14 cellular contexts compared by ENCODE assay signal in genomic region chr12:70691018-70691672, GRCh38. TPM values are rescaled to one million over a fixed set of nuclear protein-coding genes. Genes with fewer than 3 reads are reported as not detected.
DNase-seq lines count a peak whose midpoint lies in the region; ATAC-seq and TF ChIP-seq lines count a peak whose summit lies in the region.
"Had no signal": no experiment of that assay in that cellular context is flagged by ENCODE, and none has a peak within 500 bp of the region (broad histone marks: within the 10 kb centered on the region; RNA-seq: fewer than 3 reads in every experiment).

No MANE protein-coding gene starts in this region.

- H3K4me2 ChIP-seq in HCT116 (ENCODE audit: low read length) = no peak overlapping the region

- H3K27ac ChIP-seq in HCT116 (ENCODE audit: low read depth, low read length) (no peak overlapping the region), adipose tissue (ENCODE audit: low read depth, low read length) (peak overlapping the region; percentile 55), right cardiac atrium (ENCODE audit: low read length) (peak overlapping the region; percentile 66), skeletal muscle tissue (ENCODE audit: low read depth, low read length) (peak overlapping the region; percentile 18), gastroesophageal sphincter (no peak overlapping the region)
- H3K27ac ChIP-seq: ascending aorta, skin epidermis, tibial nerve had no signal

- no TSS peak for BruUV-seq in HCT116 (replicated peaks; lab: Mats Ljungman, UMichigan)

- POLR2A ChIA-PET in HCT116 (lab: Charles Lee) = no interaction called here

- H3K36me3 ChIP-seq in HCT116 (ENCODE audit: control insufficient read depth in 1 of 2, insufficient read depth in 2 of 2, low read length in 2 of 2) = no peaks in the 10 kb centered on the region
- H3K36me3 ChIP-seq in skeletal muscle tissue (ENCODE audit: control insufficient read depth in 3 of 3, insufficient read depth in 3 of 3, low read length in 3 of 3) = no peaks in the 10 kb centered on the region
- H3K36me3 ChIP-seq in HAP-1 (replicated peaks) = no peaks in the 10 kb centered on the region
- no peaks in the 10 kb centered on the region for H3K36me3 ChIP-seq in gastroesophageal sphincter
- H3K36me3 ChIP-seq: ascending aorta, tibial nerve had no signal

- no peak for TF ChIP-seq RAD21 in HCT116 (IDR thresholded peaks at IDR 0.05; ENCODE audit: low read depth)

- H3K9me3 ChIP-seq in HCT116 (ENCODE audit: control insufficient read depth in 1 of 2, insufficient read depth in 1 of 2, low read depth in 1 of 2, low read length in 2 of 2) = no peaks in the 10 kb centered on the region
- no peaks in the 10 kb centered on the region for H3K9me3 ChIP-seq in right cardiac atrium (ENCODE audit: control insufficient read depth, low read length)
- no peaks in the 10 kb centered on the region for H3K9me3 ChIP-seq in skeletal muscle tissue (ENCODE audit: control insufficient read depth in 3 of 3, low read length in 3 of 3)
- H3K9me3 ChIP-seq in HAP-1 = no peaks in the 10 kb centered on the region
- H3K9me3 ChIP-seq in gastroesophageal sphincter = no peaks in the 10 kb centered on the region
- H3K9me3 ChIP-seq: ascending aorta, tibial nerve had no signal

- no peak for TF ChIP-seq EP300 in gastroesophageal sphincter (IDR thresholded peaks at IDR 0.05)

- H3K4me1 ChIP-seq in HCT116 (ENCODE audit: control insufficient read depth in 1 of 2, insufficient read depth in 2 of 2, low read length in 2 of 2) = peaks cover 0 to 7% of the 10 kb centered on the region in 2 experiments; a peak in 1 of 4 replicates
- no peaks in the 10 kb centered on the region for H3K4me1 ChIP-seq in right cardiac atrium (ENCODE audit: control insufficient read depth, insufficient read depth, low read length)
- no peaks in the 10 kb centered on the region for H3K4me1 ChIP-seq in skeletal muscle tissue (ENCODE audit: control insufficient read depth in 3 of 3, insufficient read depth in 3 of 3, low read length in 3 of 3)
- no peaks in the 10 kb centered on the region for H3K4me1 ChIP-seq in HAP-1
- H3K4me1 ChIP-seq in gastroesophageal sphincter = no peaks in the 10 kb centered on the region
- H3K4me1 ChIP-seq: ascending aorta had no signal

- 62 to 81% (median 72%) methylated on average over 5 of the region's 5 CpGs for WGBS in adipose tissue, 3 donors
- WGBS in right cardiac atrium = 48% methylated on average over 5 of the region's 5 CpGs
- 72 to 78% methylated on average over 5 of the region's 5 CpGs for WGBS in gastroesophageal sphincter (ENCODE audit: low coverage in 1 of 2), 2 donors

- TF ChIP-seq CTCF in HCT116 (IDR thresholded peaks at IDR 0.05 in 2 of 3, conservative IDR thresholded peaks at IDR 0.05 in 1 of 3; ENCODE audit: borderline replicate concordance in 1 of 3, insufficient read depth in 1 of 3, low read depth in 2 of 3, low read length in 2 of 3) (no peak), gastroesophageal sphincter (IDR thresholded peaks at IDR 0.05) (no peak)

- H3K9ac ChIP-seq in HCT116 (ENCODE audit: low read length) = no peak overlapping the region
- no peak overlapping the region for H3K9ac ChIP-seq in skeletal muscle tissue (ENCODE audit: low read depth in 1 of 3, low read length in 3 of 3)

- RAD21 ChIA-PET in HCT116 (lab: Charles Lee; ENCODE audit: low non-redundant PET in 1 of 2, low total read pairs in 2 of 2, uncharacterized antibody in 2 of 2, unreplicated experiment in 2 of 2) = no interaction called here

- ATAC-seq in HCT116 (no peak), right cardiac atrium (peak; percentile 76 to 92), gastroesophageal sphincter (no peak)
- ATAC-seq: activated CD4-positive, alpha-beta T cell treated with anti-CD3 and anti-CD28 coated beads for 36 hours had no signal

- H3K27me3 ChIP-seq in HCT116 (ENCODE audit: insufficient read depth, low read length) (no peaks in the 10 kb centered on the region), right cardiac atrium (ENCODE audit: control insufficient read depth, insufficient read depth) (peaks cover 2% of the 10 kb centered on the region), skeletal muscle tissue (ENCODE audit: control insufficient read depth in 3 of 3, insufficient read depth in 3 of 3, low read length in 3 of 3) (no peaks in the 10 kb centered on the region), HAP-1 (ENCODE audit: low read depth) (no peaks in the 10 kb centered on the region), gastroesophageal sphincter (no peaks in the 10 kb centered on the region)
- H3K27me3 ChIP-seq: ascending aorta, tibial nerve had no signal

- H3K4me3 ChIP-seq in HCT116 (replicated peaks in 1 of 2; ENCODE audit: low read depth in 1 of 2, low read length in 2 of 2) (no peak overlapping the region), right cardiac atrium (ENCODE audit: low read length) (no peak overlapping the region), skeletal muscle tissue (ENCODE audit: low read length in 3 of 3) (no peak overlapping the region), HAP-1 (no peak overlapping the region), gastroesophageal sphincter (no peak overlapping the region)
- H3K4me3 ChIP-seq: ascending aorta, skin epidermis, tibial nerve had no signal

- H4K20me1 ChIP-seq in HCT116 (ENCODE audit: insufficient read depth) = no peaks in the 10 kb centered on the region

- no peaks in the 10 kb centered on the region for H3K79me2 ChIP-seq in HCT116 (ENCODE audit: insufficient read depth, low read length)

- intact Hi-C loops in HCT116 (cut with micrococcal nuclease) (no loop called here), right cardiac atrium (cut with DNase I) (no loop called here)

- CTCF ChIA-PET in HCT116 (lab: Charles Lee) = no interaction called here

- DNase-seq in HCT116 (ENCODE audit: low read depth, low spot score) = no peak
- no peak for DNase-seq in right cardiac atrium
- no peak for DNase-seq in HAP-1 (ENCODE audit: low spot score in 2 of 2)
- no peak for DNase-seq in NCI-H748 treated with DMSO at 0.1 percent for 48 hours (lab: John Stamatoyannopoulos, UW)
- DNase-seq: activated CD4-positive, alpha-beta T cell treated with anti-CD3 and anti-CD28 coated beads for 36 hours; activated T-cell treated with anti-CD3 and anti-CD28 coated beads, Interleukin-2, amount 50 U/mL, for 24 hours; NCI-H1417 treated with DMSO at 0.1 percent for 48 hours; SW 1271 had no signal

- TF ChIP-seq POLR2A in HCT116 (IDR thresholded peaks at IDR 0.05; ENCODE audit: borderline replicate concordance, extremely low read depth, insufficient read depth, insufficient read length) = no peak
- no peak for TF ChIP-seq POLR2A in gastroesophageal sphincter (IDR thresholded peaks at IDR 0.05)

- H2AFZ ChIP-seq in HCT116 (ENCODE audit: low read depth, low read length, poor library complexity, severe bottlenecking) = peak overlapping the region; percentile 5

- H3K9me2 ChIP-seq in HCT116 (ENCODE audit: insufficient read depth) = no peaks in the 10 kb centered on the region

- in situ Hi-C loops in HAP-1 (cut with MboI; ENCODE audit: low sequenced_read_pairs) = no loop called here

TF ChIP-seq in HCT116, 20 proteins besides CTCF, POLR2A, EP300 and RAD21:
- TF ChIP-seq EZH2phosphoT487 (IDR thresholded peaks at IDR 0.05; ENCODE audit: borderline replicate concordance) (no peak), ELF1 (IDR thresholded peaks at IDR 0.05; ENCODE audit: borderline replicate concordance, low read depth) (no peak)

RNA-seq across cellular contexts. Expression of gene PTPRB, which starts 53.9 kb away (rescaled TPM):
- 0.17 TPM for total RNA-seq in HCT116 (2021; ENCODE audit: unreplicated experiment)
- 0.21 and 0.22 TPM in 2 replicates for polyA plus RNA-seq in HCT116 (2012)
- polyA plus RNA-seq in adipose tissue = 10 to 100 TPM in 2 of 3 donors, 1 to 10 TPM in 1; 3.4 to 22.2 (median 16.6) TPM
- 10 to 100 TPM; 26.6 to 51.8 (median 39.2) TPM for total RNA-seq in right cardiac atrium
- polyA plus RNA-seq in right cardiac atrium = 14.3 TPM
- 19.3 TPM for total RNA-seq in skeletal muscle tissue
- 10 to 100 TPM; 12.5 to 40.3 (median 26.8) TPM for total RNA-seq in gastroesophageal sphincter
- total RNA-seq: activated CD4-positive, alpha-beta T cell treated with anti-CD3 and anti-CD28 coated beads for 36 hours had no signal

Comparison
In these comparisons a context has a peak if more than half of its experiments do, and no peak if none do; other contexts are left out.
1. ATAC-seq: peak in right cardiac atrium (2 of 2); none in HCT116 (single experiment) and gastroesophageal sphincter (single experiment).
2. H3K27ac ChIP-seq: peak in adipose tissue (single experiment), right cardiac atrium (single experiment) and skeletal muscle tissue (single experiment); none in HCT116 (single experiment) and gastroesophageal sphincter (0 of 4).
3. RNA of gene PTPRB, which starts 53.9 kb away (total RNA-seq): 26.6 to 51.8 TPM in right cardiac atrium, 12.5 to 40.3 TPM in gastroesophageal sphincter and 19.3 TPM in skeletal muscle tissue (single experiment); 0.17 TPM in HCT116 (single experiment); every median in the first group is over 10 times any median in the second.